In the genomic region with DNA sequence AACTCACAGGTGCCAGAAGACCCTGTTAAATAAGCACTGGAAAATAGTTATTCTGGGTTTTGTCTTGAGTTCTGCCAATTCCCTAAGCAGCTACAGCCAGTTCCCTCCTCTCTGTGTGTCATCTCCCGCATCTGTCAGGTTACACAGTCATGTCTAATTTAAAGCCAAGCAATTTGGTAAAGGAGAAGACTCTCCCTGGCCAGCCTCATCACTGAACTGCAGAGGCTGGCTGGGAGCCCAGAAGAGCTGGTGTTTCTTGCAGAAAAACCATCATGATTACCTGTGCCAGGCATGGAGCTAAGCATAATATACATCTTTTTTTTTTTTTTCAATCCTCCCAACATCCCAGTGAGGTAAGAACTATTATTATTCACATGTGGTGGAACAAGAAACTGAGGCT, we compare ENCODE assay signal across 23 cellular contexts.
DNase-seq lines count a peak whose midpoint lies in the region; ATAC-seq and TF ChIP-seq lines count a peak whose summit lies in the region.
"Had no signal": no experiment of that assay in that cellular context is flagged by ENCODE, and none has a peak within 500 bp of the region (broad histone marks: within the 10 kb centered on the region; RNA-seq: fewer than 3 reads in every experiment).

No MANE protein-coding gene starts in this region.

- TF ChIP-seq CTCF in fibroblast of the aortic adventitia (IDR thresholded peaks at IDR 0.05; ENCODE audit: insufficient read depth, low read length) (no peak), gastrocnemius medialis (IDR thresholded peaks at IDR 0.05 in 4 of 5, conservative IDR thresholded peaks at IDR 0.05 in 1 of 5) (no peak)

- intact Hi-C loops in gastrocnemius medialis (cut with DNase I; ENCODE audit: low total_unique reads) = no loop called here

- ATAC-seq in gastrocnemius medialis (peak; percentile 91 to 93), HG02870 (IDR thresholded peaks at IDR 0.05; ENCODE audit: unreplicated experiment) (no peak)
- ATAC-seq: heart left ventricle; lower lobe of right lung; naive thymus-derived CD8-positive, alpha-beta T cell; stimulated activated memory B cell treated with anti-CD40 and anti-IgM and Interleukin-4, amounts not matched to agents 10 μg/mL and 1 μg/mL and 100 μg/mL, for 72 hours had no signal

- peak; percentile 43 for DNase-seq in DMS 273 (lab: John Stamatoyannopoulos, UW; ENCODE audit: unreplicated experiment)
- DNase-seq in DMS 273 treated with DMSO at 0.1 percent for 48 hours (lab: John Stamatoyannopoulos, UW) = no peak
- peak; percentile 56 for DNase-seq in NCI-H69 (lab: John Stamatoyannopoulos, UW)
- DNase-seq in fibroblast of the aortic adventitia (ENCODE audit: low read depth) = peak; percentile 25
- DNase-seq in gastrocnemius medialis = peak; percentile 17 to 40
- no peak for DNase-seq in activated CD4-positive, alpha-beta T cell treated with anti-CD3 and anti-CD28 coated beads for 1 hour
- DNase-seq in ACHN = no peak
- DNase-seq: activated CD4-positive, alpha-beta T cell treated with anti-CD3 and anti-CD28 coated beads for 4 hours; activated naive CD4-positive, alpha-beta T cell treated with anti-CD3 and anti-CD28 coated beads, Interleukin-2, amount 50 U/mL, for 16 hours; cortex of kidney; erythroblast; heart left ventricle; immature natural killer cell; lower lobe of right lung; naive thymus-derived CD8-positive, alpha-beta T cell; T-helper 9 cell; thyroid gland had no signal

- no peaks in the 10 kb centered on the region for H3K27me3 ChIP-seq in gastrocnemius medialis
- H3K27me3 ChIP-seq: heart left ventricle, SJSA1, thyroid gland had no signal

- H3K9me3 ChIP-seq in gastrocnemius medialis = no peaks in the 10 kb centered on the region
- H3K9me3 ChIP-seq: HAP-1, heart left ventricle, lower lobe of right lung, SJSA1, thyroid gland had no signal

- no peaks in the 10 kb centered on the region for H3K36me3 ChIP-seq in gastrocnemius medialis
- H3K36me3 ChIP-seq: HAP-1, heart left ventricle, lower lobe of right lung, SJSA1, thyroid gland had no signal

- no peak overlapping the region for H3K4me3 ChIP-seq in fibroblast of the aortic adventitia (ENCODE audit: low read depth, low read length)
- H3K4me3 ChIP-seq in gastrocnemius medialis = no peak overlapping the region
- H3K4me3 ChIP-seq: HAP-1, heart left ventricle, lower lobe of right lung, SJSA1, thyroid gland had no signal

- no peak for TF ChIP-seq POLR2A in gastrocnemius medialis (IDR thresholded peaks at IDR 0.05)

- H3K27ac ChIP-seq in gastrocnemius medialis = peak overlapping the region in 3 of 4 donors; percentile 22 to 57 (median 33)
- H3K27ac ChIP-seq: 22Rv1, C4-2B, lower lobe of right lung, thyroid gland had no signal

- in situ Hi-C loops in gastrocnemius medialis (cut with MboI; ENCODE audit: low sequenced_read_pairs in 4 of 4) (no loop called here), ACHN (cut with HindIII; ENCODE audit: low pct_ligation_motif_present, low pct_unique_long_range_greater_than_20kb, low sequenced_read_pairs) (no loop called here)

- H3K4me1 ChIP-seq in gastrocnemius medialis = peaks cover 6 to 17% of the 10 kb centered on the region in 2 donors
- H3K4me1 ChIP-seq: HAP-1, lower lobe of right lung, thyroid gland had no signal

Comparison
In these comparisons a context has a peak if more than half of its experiments do, and no peak if none do; other contexts are left out.
1. DNase-seq: peak in DMS 273 (single experiment), NCI-H69 (single experiment), fibroblast of the aortic adventitia (single experiment) and gastrocnemius medialis (2 of 2); none in DMS 273 treated with DMSO at 0.1 percent for 48 hours (single experiment), activated CD4-positive, alpha-beta T cell treated with anti-CD3 and anti-CD28 coated beads for 1 hour (single experiment) and ACHN (single experiment).